8 cellular contexts compared by ENCODE assay signal in genomic region chr17:31494259-31495048, GRCh38.
DNase-seq lines count a peak whose midpoint lies in the region; ATAC-seq and TF ChIP-seq lines count a peak whose summit lies in the region.

No MANE protein-coding gene starts in this region.

- H3K27me3 Mint-ChIP-seq in T-helper 2 cell treated with Interferon-gamma antibody and Interleukin-4, amounts not matched to agents 5 μg/mL and 100 μg/mL, for 36 hours (ENCODE audit: low read depth): no peaks in the 10 kb centered on the region

- no peak for TF ChIP-seq CTCF in ascending aorta (IDR thresholded peaks at IDR 0.05)

- H3K4me3 ChIP-seq in duodenal mucosa (ENCODE audit: low read depth in 1 of 2, low read length in 2 of 2) (peak overlapping the region; percentile 33 to 38), ascending aorta (no peak overlapping the region)

- H3K4me3 Mint-ChIP-seq in T-helper 2 cell treated with Interferon-gamma antibody and Interleukin-4, amounts not matched to agents 5 μg/mL and 100 μg/mL, for 36 hours: peak overlapping the region; percentile 75

- intact Hi-C loops in ascending aorta (cut with DNase I): no loop called here

- H3K27ac Mint-ChIP-seq in T-helper 2 cell treated with Interferon-gamma antibody and Interleukin-4, amounts not matched to agents 5 μg/mL and 100 μg/mL, for 36 hours: peak overlapping the region; percentile 92

- ATAC-seq in GM18867 (IDR thresholded peaks at IDR 0.05; ENCODE audit: unreplicated experiment) (peak; percentile 65), HG03108 (IDR thresholded peaks at IDR 0.05; ENCODE audit: unreplicated experiment) (peak; percentile 38)

- peak overlapping the region; percentile 90 for H3K27ac ChIP-seq in duodenal mucosa (ENCODE audit: low read depth, low read length)
- H3K27ac ChIP-seq in ascending aorta: no peak overlapping the region

- H3K27me3 ChIP-seq in duodenal mucosa (ENCODE audit: control insufficient read depth in 1 of 2, insufficient read depth in 2 of 2, low read length in 2 of 2) (no peaks in the 10 kb centered on the region), ascending aorta (no peaks in the 10 kb centered on the region)

- H3K36me3 Mint-ChIP-seq in T-helper 2 cell treated with Interferon-gamma antibody and Interleukin-4, amounts not matched to agents 5 μg/mL and 100 μg/mL, for 36 hours (ENCODE audit: low read depth): peaks cover 4% of the 10 kb centered on the region

- H3K4me1 ChIP-seq in duodenal mucosa (ENCODE audit: control insufficient read depth in 1 of 2, insufficient read depth in 2 of 2, low read length in 2 of 2) (peaks cover 84 to 90% of the 10 kb centered on the region in 2 donors), ascending aorta (no peaks in the 10 kb centered on the region)

- no peaks in the 10 kb centered on the region for H3K9me3 Mint-ChIP-seq in T-helper 2 cell treated with Interferon-gamma antibody and Interleukin-4, amounts not matched to agents 5 μg/mL and 100 μg/mL, for 36 hours

- H3K9ac ChIP-seq in duodenal mucosa (ENCODE audit: low read depth in 1 of 2, low read length in 2 of 2): peak overlapping the region; percentile 55 to 64

- DNase-seq in T-helper 2 cell treated with Interferon-gamma antibody and Interleukin-4, amounts not matched to agents 5 μg/mL and 100 μg/mL, for 36 hours (ENCODE audit: low spot score): peak; percentile 74
- peak; percentile 54 to 61 for DNase-seq in stimulated activated CD8-positive, alpha-beta memory T cell treated with anti-CD3 and anti-CD28 coated beads, Interleukin-7, amount 100 ng/mL, for 4 hours (ENCODE audit: low read depth in 2 of 2)
- DNase-seq in NCI-H2227 (lab: John Stamatoyannopoulos, UW; ENCODE audit: unreplicated experiment) (no peak), ascending aorta (ENCODE audit: low spot score in 2 of 2) (no peak), NCI-H510A (lab: John Stamatoyannopoulos, UW) (no peak)

- H3K4me1 Mint-ChIP-seq in T-helper 2 cell treated with Interferon-gamma antibody and Interleukin-4, amounts not matched to agents 5 μg/mL and 100 μg/mL, for 36 hours (ENCODE audit: low read depth): peaks cover 65% of the 10 kb centered on the region

- H3K36me3 ChIP-seq in duodenal mucosa (ENCODE audit: control insufficient read depth in 1 of 2, insufficient read depth in 2 of 2, low read length in 2 of 2) (no peaks in the 10 kb centered on the region), ascending aorta (no peaks in the 10 kb centered on the region)

- H3K9me3 ChIP-seq in duodenal mucosa (ENCODE audit: control insufficient read depth in 1 of 2, low read length in 2 of 2) (no peaks in the 10 kb centered on the region), ascending aorta (no peaks in the 10 kb centered on the region)

Comparison
In these comparisons a context has a peak if more than half of its experiments do, and no peak if none do; other contexts are left out.
1. DNase-seq: peak in T-helper 2 cell treated with Interferon-gamma antibody and Interleukin-4, amounts not matched to agents 5 μg/mL and 100 μg/mL, for 36 hours (single experiment) and stimulated activated CD8-positive, alpha-beta memory T cell treated with anti-CD3 and anti-CD28 coated beads, Interleukin-7, amount 100 ng/mL, for 4 hours (2 of 2); none in NCI-H2227 (single experiment), ascending aorta (0 of 2) and NCI-H510A (single experiment).
2. H3K4me3 ChIP-seq: peak in duodenal mucosa (2 of 2); none in ascending aorta (0 of 2).